In genomic region chr11:130727715-130728114, GRCh38 we compare ENCODE assay signal across 1 cellular context.
TF ChIP-seq lines count a peak whose summit lies in the region.

No MANE protein-coding gene starts in this region.

TF ChIP-seq in GM23338, 12 proteins besides CTCF, POLR2A, EP300 and RAD21 (continued from another document):
- TF ChIP-seq ZNF462 (CRISPR knock-in tag; IDR thresholded peaks at IDR 0.05) (no peak), EZH2phosphoT487 (IDR thresholded peaks at IDR 0.05; ENCODE audit: unreplicated experiment) (no peak), ETS1 (IDR thresholded peaks at IDR 0.05) (no peak), JUNB (IDR thresholded peaks at IDR 0.05; ENCODE audit: unreplicated experiment) (no peak), REST (IDR thresholded peaks at IDR 0.05; ENCODE audit: unreplicated experiment) (no peak), ZNF114 (CRISPR knock-in tag; IDR thresholded peaks at IDR 0.05) (no peak), CREB1 (CRISPR knock-in tag; IDR thresholded peaks at IDR 0.05; ENCODE audit: low read depth) (no peak)
